In the genomic region with DNA sequence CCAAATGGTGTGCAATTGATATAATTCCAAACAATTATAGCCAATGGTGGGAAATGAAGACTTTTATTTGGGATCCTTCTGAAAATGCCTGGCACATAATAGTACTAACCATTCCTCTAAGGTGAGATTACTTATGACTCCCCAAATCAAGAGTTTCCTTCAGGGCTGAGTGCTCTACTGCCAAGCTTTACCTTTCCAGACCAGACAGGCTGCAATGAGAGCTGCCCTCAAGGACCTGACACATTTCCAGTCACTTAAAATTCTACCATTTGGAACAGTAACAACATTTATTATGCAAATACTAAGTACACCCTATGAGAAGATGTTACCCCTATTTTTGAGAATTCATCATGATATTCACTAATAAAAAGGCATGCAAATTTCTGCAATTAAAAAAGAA, we compare ENCODE assay signal across 31 cellular contexts.
"Had no signal": no experiment of that assay in that cellular context is flagged by ENCODE, and none has a peak within 500 bp of the region (broad histone marks: within the 10 kb centered on the region; RNA-seq: fewer than 3 reads in every experiment).

No MANE protein-coding gene starts in this region.

- H3K9me2 ChIP-seq: SK-N-SH had no signal

- H3K27ac ChIP-seq: breast epithelium, colonic mucosa, Peyer's patch, RWPE1, SJCRH30, VCaP had no signal

- H3K9ac ChIP-seq: SK-N-SH had no signal

- H3K9me3 ChIP-seq: breast epithelium, colonic mucosa, Peyer's patch, SJCRH30, SK-N-SH had no signal

- H3K4me3 ChIP-seq: breast epithelium, colonic mucosa, K562, Peyer's patch, SJCRH30 had no signal

- H3K4me2 ChIP-seq: SK-N-SH had no signal

- H3K4me1 ChIP-seq: breast epithelium, colonic mucosa, Peyer's patch had no signal

- H3K27me3 Mint-ChIP-seq: activated naive CD8-positive, alpha-beta T cell treated with anti-CD3 and anti-CD28 coated beads, Interleukin-2, amount 10 ng/mL, durations not matched to agents 7 days and 5 days had no signal

- H3K27me3 ChIP-seq: breast epithelium, colonic mucosa, Peyer's patch, SJCRH30 had no signal

- ATAC-seq: K562 had no signal

- H3K4me3 Mint-ChIP-seq: activated naive CD8-positive, alpha-beta T cell treated with anti-CD3 and anti-CD28 coated beads, Interleukin-2, amount 10 ng/mL, durations not matched to agents 7 days and 5 days; activated T-cell treated with anti-CD3 and anti-CD28 coated beads, Interleukin-2, amount 50 U/mL, for 4 hours had no signal

- DNase-seq: activated CD4-positive, alpha-beta T cell treated with anti-CD3 and anti-CD28 coated beads for 4 hours; activated CD4-positive, alpha-beta T cell treated with anti-CD3 and anti-CD28 coated beads, Interleukin-2, amount 50 U/mL, for 48 hours; activated CD4-positive, CD25-positive, alpha-beta regulatory T cell; activated CD8-positive, alpha-beta memory T cell treated with anti-CD3 and anti-CD28 coated beads, Interleukin-2, amount 50 U/mL, for 48 hours; activated effector memory CD4-positive, alpha-beta T cell treated with Interleukin-2 at 50 U/mL for 16 hours; activated naive CD4-positive, alpha-beta T cell; activated naive CD8-positive, alpha-beta T cell treated with anti-CD3 and anti-CD28 coated beads, Interleukin-2, amount 10 ng/mL, durations not matched to agents 7 days and 5 days; activated T-cell treated with anti-CD3 and anti-CD28 coated beads, Interleukin-2, amount 50 U/mL, for 4 hours; aorta; caudate nucleus; colonic mucosa; Karpas-422; MM.1S; NCI-H1105; NCI-H1436; NCI-H1694 treated with DMSO at 0.1 percent for 48 hours; NCI-H2029 treated with DMSO at 0.1 percent for 48 hours; NCI-H345; NCI-H510A; NCI-H526 treated with DMSO at 0.1 percent for 48 hours; NK-92 treated with Interleukin-12 subunit alpha and Interleukin-12 subunit beta, amount 100 ng/mL, for 24 hours; OCI-M1; Peyer's patch; Right ventricle myocardium superior; SJCRH30; SK-N-SH; T-helper 1 cell had no signal

- H3K27ac Mint-ChIP-seq: activated naive CD8-positive, alpha-beta T cell treated with anti-CD3 and anti-CD28 coated beads, Interleukin-2, amount 10 ng/mL, durations not matched to agents 7 days and 5 days had no signal

- H3K9me3 Mint-ChIP-seq: activated naive CD8-positive, alpha-beta T cell treated with anti-CD3 and anti-CD28 coated beads, Interleukin-2, amount 10 ng/mL, durations not matched to agents 7 days and 5 days; activated T-cell treated with anti-CD3 and anti-CD28 coated beads, Interleukin-2, amount 50 U/mL, for 4 hours had no signal
